In the genomic region with DNA sequence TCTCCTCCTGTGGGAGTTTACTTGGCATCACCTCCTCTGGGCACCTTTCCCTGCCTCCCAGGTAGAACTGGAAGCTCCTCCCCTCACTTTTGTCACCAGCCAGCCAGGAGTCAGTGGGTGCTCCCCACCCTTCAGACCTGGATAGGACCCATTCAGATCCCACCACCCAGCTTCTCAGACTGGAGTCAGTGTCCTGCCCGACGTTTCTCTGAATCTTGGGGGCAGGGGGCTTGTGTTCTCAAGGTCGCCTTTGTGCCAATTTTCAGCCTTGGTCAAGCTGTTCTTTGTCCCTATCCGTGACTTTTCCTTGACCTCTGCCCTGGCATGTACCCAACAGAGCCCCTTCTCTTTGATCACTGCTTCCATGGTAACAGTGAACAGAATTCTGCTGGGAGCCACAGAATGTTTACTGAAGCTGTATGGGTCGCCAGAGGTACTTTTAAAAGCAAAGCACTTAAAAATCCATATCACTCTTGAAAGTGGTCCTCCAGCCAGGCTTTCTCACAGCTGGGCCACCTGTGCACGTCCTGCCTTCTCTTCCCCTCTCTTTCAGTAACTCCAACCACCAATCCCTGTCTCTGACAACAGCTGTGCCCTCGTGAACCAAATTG, we compare ENCODE assay signal across 8 cellular contexts.
DNase-seq lines count a peak whose midpoint lies in the region; ATAC-seq and TF ChIP-seq lines count a peak whose summit lies in the region.
"Not testable (repeated sequence)": the region's sequence is repeated elsewhere in the genome, so short reads cannot be mapped to it uniquely, and the experiment has no call there.

No MANE protein-coding gene starts in this region.

- peaks cover 14% of the 10 kb centered on the region for H3K27me3 Mint-ChIP-seq in stimulated activated naive CD8-positive, alpha-beta T cell treated with anti-CD3 and anti-CD28 coated beads, Interleukin-15, Interleukin-2, amounts not matched to agents 100 ng/mL and 50 ng/mL, for 24 hours

- H3K4me3 ChIP-seq in breast epithelium; lower leg skin (ENCODE audit: low read depth, poor library complexity, severe bottlenecking); vagina: not testable (repeated sequence)

- peak overlapping the region; percentile 37 for H3K27ac Mint-ChIP-seq in stimulated activated naive CD8-positive, alpha-beta T cell treated with anti-CD3 and anti-CD28 coated beads, Interleukin-15, Interleukin-2, amounts not matched to agents 100 ng/mL and 50 ng/mL, for 24 hours

- H3K4me1 ChIP-seq in breast epithelium, vagina: not testable (repeated sequence)

- not testable (repeated sequence) for H3K9me3 ChIP-seq in breast epithelium, vagina

- TF ChIP-seq POLR2A in breast epithelium (IDR thresholded peaks at IDR 0.05); lower leg skin (IDR thresholded peaks at IDR 0.05); vagina (IDR thresholded peaks at IDR 0.05): not testable (repeated sequence)

- intact Hi-C loops in breast epithelium (cut with DNase I; ENCODE audit: low total_unique reads); lower leg skin (cut with DNase I; ENCODE audit: low total_unique reads); vagina (cut with DNase I): not testable (repeated sequence)

- H3K27me3 ChIP-seq in breast epithelium, vagina: not testable (repeated sequence)

- not testable (repeated sequence) for H3K36me3 Mint-ChIP-seq in stimulated activated naive CD8-positive, alpha-beta T cell treated with anti-CD3 and anti-CD28 coated beads, Interleukin-15, Interleukin-2, amounts not matched to agents 100 ng/mL and 50 ng/mL, for 24 hours (ENCODE audit: low read depth)

- ATAC-seq in esophagus mucosa = peak; percentile 31

- H3K9me3 Mint-ChIP-seq in stimulated activated naive CD8-positive, alpha-beta T cell treated with anti-CD3 and anti-CD28 coated beads, Interleukin-15, Interleukin-2, amounts not matched to agents 100 ng/mL and 50 ng/mL, for 24 hours = not testable (repeated sequence)

- not testable (repeated sequence) for TF ChIP-seq CTCF in breast epithelium (IDR thresholded peaks at IDR 0.05); lower leg skin (IDR thresholded peaks at IDR 0.05); vagina (IDR thresholded peaks at IDR 0.05)

- H3K27ac ChIP-seq in breast epithelium (peak overlapping the region; percentile 20 to 33), vagina (peak overlapping the region; percentile 21)

- DNase-seq in DMS79 (lab: John Stamatoyannopoulos, UW) (peak; percentile 43), NCI-H1417 (lab: John Stamatoyannopoulos, UW) (peak; percentile 33 to 70 (median 41)), NCI-H510A treated with DMSO at 0.1 percent for 48 hours (lab: John Stamatoyannopoulos, UW) (peak; percentile 56), breast epithelium (ENCODE audit: low spot score in 2 of 2) (peak in 1 of 2 donors; percentile 30), lower leg skin (ENCODE audit: low spot score in 2 of 2) (peak; percentile 49 to 86)
- not testable (repeated sequence) for DNase-seq in vagina (ENCODE audit: extremely low spot score in 2 of 2)

- not testable (repeated sequence) for H3K36me3 ChIP-seq in breast epithelium, vagina

- not testable (repeated sequence) for H3K4me1 Mint-ChIP-seq in stimulated activated naive CD8-positive, alpha-beta T cell treated with anti-CD3 and anti-CD28 coated beads, Interleukin-15, Interleukin-2, amounts not matched to agents 100 ng/mL and 50 ng/mL, for 24 hours (ENCODE audit: low read depth)

- WGBS in lower leg skin, 2 donors = 46 to 68% methylated on average over 7 of the region's 7 CpGs

- H3K4me3 Mint-ChIP-seq in stimulated activated naive CD8-positive, alpha-beta T cell treated with anti-CD3 and anti-CD28 coated beads, Interleukin-15, Interleukin-2, amounts not matched to agents 100 ng/mL and 50 ng/mL, for 24 hours = not testable (repeated sequence)
